26 cellular contexts compared by ENCODE assay signal in genomic region chr20:38498909-38499308, GRCh38.
"Had no signal": no experiment of that assay in that cellular context is flagged by ENCODE, and none has a peak within 500 bp of the region (broad histone marks: within the 10 kb centered on the region; RNA-seq: fewer than 3 reads in every experiment).

No MANE protein-coding gene starts in this region.

- FAIRE-seq: keratinocyte, urothelium cell line had no signal

- H3K4me3 ChIP-seq: coronary artery, esophagus squamous epithelium, left lung, tibial nerve had no signal

- H3K27me3 ChIP-seq: brain microvascular endothelial cell, esophagus squamous epithelium, left lung, tibial nerve had no signal

- ATAC-seq: activated naive CD8-positive, alpha-beta T cell treated with anti-CD3 and anti-CD28 coated beads, Interleukin-2, amount 50 U/mL, for 24 hours; left lung had no signal

- DNase-seq: activated CD4-positive, alpha-beta T cell treated with anti-CD3 and anti-CD28 coated beads, Interleukin-2, amount 50 U/mL, for 1 hour; activated CD4-positive, CD25-positive, alpha-beta regulatory T cell treated with anti-CD3 and anti-CD28 coated beads, Interleukin-2, amount 50 U/mL, for 72 hours; activated CD8-positive, alpha-beta memory T cell treated with anti-CD3 and anti-CD28 coated beads for 24 hours; activated CD8-positive, alpha-beta memory T cell treated with anti-CD3 and anti-CD28 coated beads, Interleukin-2, amount 50 U/mL, for 48 hours; activated effector memory CD4-positive, alpha-beta T cell treated with Interleukin-2 at 50 U/mL for 16 hours; activated naive CD4-positive, alpha-beta T cell treated with anti-CD3 and anti-CD28 coated beads, Interleukin-2, amount 10 ng/mL, durations not matched to agents 7 days and 5 days; activated naive CD8-positive, alpha-beta T cell treated with anti-CD3 and anti-CD28 coated beads, Interleukin-2, amount 50 U/mL, for 24 hours; activated T-cell treated with anti-CD3 and anti-CD28 coated beads, Interleukin-2, amount 50 U/mL, for 48 hours; anterior cingulate cortex; brain microvascular endothelial cell; esophagus squamous epithelium; glutamatergic neuron; hippocampal formation; left lung; midbrain; stimulated activated CD4-positive, alpha-beta T cell treated with anti-CD3 and anti-CD28 coated beads, Interleukin-12 subunit alpha, Interleukin-12 subunit beta, amount 100 ng/mL, for 4 hours; stimulated activated CD4-positive, alpha-beta T cell treated with anti-CD3 and anti-CD28 coated beads, Interleukin-1b, Interleukin-23, amount 100 ng/mL, for 48 hours; T1000 had no signal

- H3K9me3 Mint-ChIP-seq: activated naive CD4-positive, alpha-beta T cell treated with anti-CD3 and anti-CD28 coated beads, Interleukin-2, amount 10 ng/mL, durations not matched to agents 7 days and 5 days; central memory CD8-positive, alpha-beta T cell; stimulated activated naive CD8-positive, alpha-beta T cell treated with anti-CD3 and anti-CD28 coated beads, Interleukin-15, Interleukin-2, amounts not matched to agents 100 ng/mL and 50 ng/mL, for 24 hours had no signal

- H3K4me3 Mint-ChIP-seq: activated naive CD4-positive, alpha-beta T cell treated with anti-CD3 and anti-CD28 coated beads, Interleukin-2, amount 10 ng/mL, durations not matched to agents 7 days and 5 days; activated naive CD8-positive, alpha-beta T cell treated with anti-CD3 and anti-CD28 coated beads, Interleukin-2, amount 50 U/mL, for 24 hours; central memory CD8-positive, alpha-beta T cell; nephron; stimulated activated naive CD8-positive, alpha-beta T cell treated with anti-CD3 and anti-CD28 coated beads, Interleukin-15, Interleukin-2, amounts not matched to agents 100 ng/mL and 50 ng/mL, for 24 hours had no signal

- H3K27ac Mint-ChIP-seq: activated naive CD4-positive, alpha-beta T cell treated with anti-CD3 and anti-CD28 coated beads, Interleukin-2, amount 10 ng/mL, durations not matched to agents 7 days and 5 days; activated naive CD8-positive, alpha-beta T cell treated with anti-CD3 and anti-CD28 coated beads, Interleukin-2, amount 50 U/mL, for 24 hours; nephron; stimulated activated naive CD8-positive, alpha-beta T cell treated with anti-CD3 and anti-CD28 coated beads, Interleukin-15, Interleukin-2, amounts not matched to agents 100 ng/mL and 50 ng/mL, for 24 hours had no signal

- H3K9me3 ChIP-seq: esophagus squamous epithelium, left lung, tibial nerve had no signal

- H3K27ac ChIP-seq: brain microvascular endothelial cell, coronary artery, left lung, tibial nerve, VCaP had no signal

- H3K4me1 Mint-ChIP-seq: activated naive CD4-positive, alpha-beta T cell treated with anti-CD3 and anti-CD28 coated beads, Interleukin-2, amount 10 ng/mL, durations not matched to agents 7 days and 5 days; activated naive CD8-positive, alpha-beta T cell treated with anti-CD3 and anti-CD28 coated beads, Interleukin-2, amount 50 U/mL, for 24 hours; nephron had no signal

- H3K4me1 ChIP-seq: esophagus squamous epithelium, left lung, tibial nerve had no signal
